ENCODE assay signal across 18 cellular contexts in the genomic region with DNA sequence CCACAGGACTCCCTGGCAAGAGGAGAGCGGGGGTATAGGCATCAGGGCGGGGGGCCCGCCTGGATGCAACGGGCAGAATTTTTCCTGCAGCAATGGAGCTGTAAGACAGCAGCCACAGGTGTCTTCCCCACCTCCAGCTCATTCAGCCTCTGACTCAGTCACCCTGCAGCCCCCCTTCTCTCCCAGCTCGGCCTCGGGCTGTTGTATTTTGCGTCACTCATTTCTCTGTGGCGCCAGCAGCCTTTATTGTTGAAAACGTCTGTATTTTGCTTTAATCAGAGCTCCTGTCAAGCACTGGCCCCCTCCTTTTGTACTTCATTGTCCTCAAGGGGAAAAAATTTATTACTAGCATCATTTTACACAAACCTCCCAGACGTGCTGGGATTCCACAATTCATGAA.
DNase-seq lines count a peak whose midpoint lies in the region; ATAC-seq and TF ChIP-seq lines count a peak whose summit lies in the region.
"Had no signal": no experiment of that assay in that cellular context is flagged by ENCODE, and none has a peak within 500 bp of the region (broad histone marks: within the 10 kb centered on the region; RNA-seq: fewer than 3 reads in every experiment).

No MANE protein-coding gene starts in this region.

- BruUV-seq in mammary epithelial cell (replicated peaks; lab: Mats Ljungman, UMichigan), result no TSS peak

- no peaks in the 10 kb centered on the region for H4K20me1 ChIP-seq in mammary epithelial cell (ENCODE audit: insufficient read depth, low read length)

- ATAC-seq in right cardiac atrium, result no peak
- ATAC-seq: CD8-positive, alpha-beta T cell had no signal

- no peak for TF ChIP-seq CTCF in mammary epithelial cell (conservative IDR thresholded peaks at IDR 0.05 in 1 of 2, IDR thresholded peaks at IDR 0.05 in 1 of 2; ENCODE audit: extremely low read depth in 1 of 2, insufficient read depth in 1 of 2, low read depth in 1 of 2, low read length in 2 of 2)

- H3K27me3 ChIP-seq in mammary epithelial cell (ENCODE audit: insufficient read depth, low read length), result no peaks in the 10 kb centered on the region
- no peaks in the 10 kb centered on the region for H3K27me3 ChIP-seq in right cardiac atrium (ENCODE audit: control insufficient read depth, insufficient read depth)
- H3K27me3 ChIP-seq: right atrium auricular region had no signal

- no peaks in the 10 kb centered on the region for H3K36me3 ChIP-seq in mammary epithelial cell (ENCODE audit: insufficient read depth, low read length)
- H3K36me3 ChIP-seq: esophagus muscularis mucosa, left ventricle myocardium inferior, right atrium auricular region had no signal

- no peak overlapping the region for H2AFZ ChIP-seq in mammary epithelial cell (ENCODE audit: low read depth, low read length)

- in situ Hi-C loops in mammary epithelial cell (cut with MboI; ENCODE audit: low sequenced_read_pairs in 2 of 2), result no loop called here

- no peak overlapping the region for H3K9ac ChIP-seq in mammary epithelial cell (ENCODE audit: insufficient read depth, low read length)

- H3K4me3 ChIP-seq in mammary epithelial cell (replicated peaks in 1 of 3; ENCODE audit: insufficient read depth in 1 of 3, low read depth in 2 of 3, low read length in 3 of 3), result no peak overlapping the region
- H3K4me3 ChIP-seq in right cardiac atrium (ENCODE audit: low read length), result no peak overlapping the region
- H3K4me3 ChIP-seq: esophagus muscularis mucosa, left ventricle myocardium inferior, right atrium auricular region had no signal

- WGBS in mammary epithelial cell (ENCODE audit: low coverage, missing lambda C conversion rate), result 0% methylated on average over 3 of the region's 10 CpGs
- 62% methylated on average over 10 of the region's 10 CpGs for WGBS in right cardiac atrium

- CTCF ChIA-PET in mammary epithelial cell (lab: Charles Lee; ENCODE audit: low non-redundant PET), result no interaction called here

- no peaks in the 10 kb centered on the region for H3K9me3 ChIP-seq in mammary epithelial cell (replicated peaks; ENCODE audit: insufficient read depth, low read length)
- no peaks in the 10 kb centered on the region for H3K9me3 ChIP-seq in right cardiac atrium (ENCODE audit: control insufficient read depth, low read length)
- H3K9me3 ChIP-seq: right atrium auricular region had no signal

- H3K79me2 ChIP-seq in mammary epithelial cell (ENCODE audit: insufficient read depth, low read length), result no peaks in the 10 kb centered on the region

- H3K4me1 ChIP-seq in mammary epithelial cell (ENCODE audit: insufficient read depth, low read length) (no peaks in the 10 kb centered on the region), right cardiac atrium (ENCODE audit: control insufficient read depth, insufficient read depth, low read length) (no peaks in the 10 kb centered on the region)
- H3K4me1 ChIP-seq: esophagus muscularis mucosa, left ventricle myocardium inferior, right atrium auricular region had no signal

- DNase-seq in HT1080 (ENCODE audit: low read depth) (peak; percentile 7), NCI-H345 treated with DMSO at 0.1 percent for 48 hours (lab: John Stamatoyannopoulos, UW; ENCODE audit: unreplicated experiment) (peak; percentile 1), mammary epithelial cell (peak; percentile 29), renal cortical epithelial cell (ENCODE audit: low read depth) (peak; percentile 12), kidney glomerular epithelial cell (lab: John Stamatoyannopoulos, UW) (no peak), right cardiac atrium (no peak), dermis blood vessel endothelial cell (no peak)
- DNase-seq: activated CD4-positive, alpha-beta T cell treated with anti-CD3 and anti-CD28 coated beads, Interleukin-2, amount 10 ng/mL, durations not matched to agents 24 days and 14 days; activated effector memory CD4-positive, alpha-beta T cell treated with anti-CD3 and anti-CD28 coated beads, Interleukin-2, amount 50 U/mL, for 16 hours; CD8-positive, alpha-beta T cell; central memory CD4-positive, alpha-beta T cell; DMS79; left ventricle myocardium inferior; NCI-H1105 treated with DMSO at 0.1 percent for 48 hours; NCI-H226; stimulated activated CD4-positive, alpha-beta T cell treated with anti-CD3 and anti-CD28 coated beads, Interleukin-15, amount 100 ng/mL, for 24 hours had no signal

- no peak overlapping the region for H3K27ac ChIP-seq in mammary epithelial cell (ENCODE audit: insufficient read depth, low read depth, low read length)
- no peak overlapping the region for H3K27ac ChIP-seq in right cardiac atrium (ENCODE audit: low read length)
- H3K27ac ChIP-seq: esophagus muscularis mucosa, left ventricle myocardium inferior, right atrium auricular region had no signal

- H3K4me2 ChIP-seq in mammary epithelial cell (ENCODE audit: insufficient read depth, low read depth, low read length), result no peak overlapping the region

- dilution Hi-C loops in mammary epithelial cell (cut with HindIII; ENCODE audit: low sequenced_read_pairs), result no loop called here

- intact Hi-C loops in mammary epithelial cell (cut with micrococcal nuclease) (no loop called here), right cardiac atrium (cut with DNase I) (no loop called here)

Comparison
In these comparisons a context has a peak if more than half of its experiments do, and no peak if none do; other contexts are left out.
1. DNase-seq: peak in HT1080 (single experiment), NCI-H345 treated with DMSO at 0.1 percent for 48 hours (single experiment), mammary epithelial cell (single experiment) and renal cortical epithelial cell (single experiment); none in kidney glomerular epithelial cell (single experiment), right cardiac atrium (0 of 3) and dermis blood vessel endothelial cell (single experiment).